15 cellular contexts compared by ENCODE assay signal in genomic region chr7:73429218-73429617, GRCh38. TPM values are rescaled to one million over a fixed set of nuclear protein-coding genes. Genes with fewer than 3 reads are reported as not detected.
DNase-seq lines count a peak whose midpoint lies in the region; ATAC-seq and TF ChIP-seq lines count a peak whose summit lies in the region.
"Had no signal": no experiment of that assay in that cellular context is flagged by ENCODE, and none has a peak within 500 bp of the region (broad histone marks: within the 10 kb centered on the region; RNA-seq: fewer than 3 reads in every experiment).

No MANE protein-coding gene starts in this region.

- H3K4me1 Mint-ChIP-seq in WTC11: peaks cover 4% of the 10 kb centered on the region; the same call in 1 of the 2 replicates
- peaks cover 32% of the 10 kb centered on the region for H3K4me1 Mint-ChIP-seq in neural crest cell
- no peaks in the 10 kb centered on the region for H3K4me1 Mint-ChIP-seq in T-helper 2 cell treated with Interferon-gamma antibody and Interleukin-4, amounts not matched to agents 5 μg/mL and 100 μg/mL, for 36 hours (ENCODE audit: low read depth)
- H3K4me1 Mint-ChIP-seq in HFFc6 (ENCODE audit: low read depth): no peaks in the 10 kb centered on the region

- DNase-seq in HAP-1 (ENCODE audit: low spot score in 2 of 2): peak; percentile 90 to 95
- peak; percentile 80 for DNase-seq in NCI-H2107 (lab: John Stamatoyannopoulos, UW)
- peak; percentile 73 for DNase-seq in WTC11 (ENCODE audit: low spot score)
- peak; percentile 82 for DNase-seq in neural crest cell (ENCODE audit: low read depth, low spot score)
- DNase-seq in T1000 (lab: John Stamatoyannopoulos, UW): no peak
- no peak for DNase-seq in T-helper 2 cell treated with Interferon-gamma antibody and Interleukin-4, amounts not matched to agents 5 μg/mL and 100 μg/mL, for 36 hours (ENCODE audit: low spot score)
- no peak for DNase-seq in HFFc6
- no peak for DNase-seq in SKM-1 (lab: John Stamatoyannopoulos, UW; ENCODE audit: unreplicated experiment)
- DNase-seq: activated B cell treated with CpG ODN at 0.5 μM for 24 hours; activated T-cell treated with anti-CD3 and anti-CD28 coated beads, Interleukin-2, amount 50 U/mL, for 72 hours; stimulated activated CD4-positive, alpha-beta T cell treated with anti-CD3 and anti-CD28 coated beads, Interleukin-15, amount 100 ng/mL, for 24 hours had no signal

- H3K27me3 ChIP-seq in HAP-1 (ENCODE audit: low read depth): no peaks in the 10 kb centered on the region

- CTCF ChIA-PET in WTC11 (lab: Charles Lee): interaction anchor here (0.6 to 4.3 kb wide), 7 partner anchors 19 to 121 kb away, joined by 3 to 22 read pairs (median 4); partner anchors contain the start of gene NSUN5

- H3K36me3 Mint-ChIP-seq in WTC11 (no peaks in the 10 kb centered on the region), neural crest cell (ENCODE audit: low read depth) (no peaks in the 10 kb centered on the region), HFFc6 (ENCODE audit: low read depth) (no peaks in the 10 kb centered on the region)
- H3K36me3 Mint-ChIP-seq in T-helper 2 cell treated with Interferon-gamma antibody and Interleukin-4, amounts not matched to agents 5 μg/mL and 100 μg/mL, for 36 hours (ENCODE audit: low read depth): no peaks in the 10 kb centered on the region
- H3K36me3 Mint-ChIP-seq: brain; natural killer cell treated with Interleukin-12 subunit alpha and Interleukin-12 subunit beta and Interleukin-15 and Interleukin-18, amount 100 ng/mL, for 72 hours; stimulated activated memory B cell treated with anti-CD40 and anti-IgM and Interleukin-4, amounts not matched to agents 10 μg/mL and 1 μg/mL and 100 μg/mL, for 72 hours had no signal

- no peaks in the 10 kb centered on the region for H3K9me3 Mint-ChIP-seq in WTC11
- H3K9me3 Mint-ChIP-seq in neural crest cell: no peaks in the 10 kb centered on the region
- H3K9me3 Mint-ChIP-seq in T-helper 2 cell treated with Interferon-gamma antibody and Interleukin-4, amounts not matched to agents 5 μg/mL and 100 μg/mL, for 36 hours: no peaks in the 10 kb centered on the region
- no peaks in the 10 kb centered on the region for H3K9me3 Mint-ChIP-seq in HFFc6
- H3K9me3 Mint-ChIP-seq: activated B cell treated with CpG ODN at 0.5 μM for 24 hours; activated T-cell treated with anti-CD3 and anti-CD28 coated beads, Interleukin-2, amount 50 U/mL, for 72 hours; natural killer cell treated with Interleukin-12 subunit alpha and Interleukin-12 subunit beta and Interleukin-15 and Interleukin-18, amount 100 ng/mL, for 72 hours; stimulated activated memory B cell treated with anti-CD40 and anti-IgM and Interleukin-4, amounts not matched to agents 10 μg/mL and 1 μg/mL and 100 μg/mL, for 72 hours had no signal

- ATAC-seq in WTC11: peak; percentile 43
- ATAC-seq: activated T-cell treated with anti-CD3 and anti-CD28 coated beads, Interleukin-2, amount 50 U/mL, for 72 hours; natural killer cell treated with Interleukin-12 subunit alpha and Interleukin-12 subunit beta and Interleukin-15 and Interleukin-18, amount 100 ng/mL, for 72 hours; Right ventricle myocardium inferior had no signal

- peak overlapping the region; percentile 10; the same call in 1 of the 2 replicates for H3K4me3 ChIP-seq in HAP-1

- no peak overlapping the region for H3K27ac Mint-ChIP-seq in WTC11
- no peak overlapping the region for H3K27ac Mint-ChIP-seq in neural crest cell (ENCODE audit: unreplicated experiment)
- no peak overlapping the region for H3K27ac Mint-ChIP-seq in T-helper 2 cell treated with Interferon-gamma antibody and Interleukin-4, amounts not matched to agents 5 μg/mL and 100 μg/mL, for 36 hours
- H3K27ac Mint-ChIP-seq in HFFc6: no peak overlapping the region
- H3K27ac Mint-ChIP-seq: activated T-cell treated with anti-CD3 and anti-CD28 coated beads, Interleukin-2, amount 50 U/mL, for 72 hours; natural killer cell treated with Interleukin-12 subunit alpha and Interleukin-12 subunit beta and Interleukin-15 and Interleukin-18, amount 100 ng/mL, for 72 hours; stimulated activated memory B cell treated with anti-CD40 and anti-IgM and Interleukin-4, amounts not matched to agents 10 μg/mL and 1 μg/mL and 100 μg/mL, for 72 hours had no signal

- in situ Hi-C loops in HAP-1 (cut with MboI; ENCODE audit: low sequenced_read_pairs): no loop called here

- H3K4me3 Mint-ChIP-seq in WTC11 (no peak overlapping the region), neural crest cell (no peak overlapping the region), HFFc6 (no peak overlapping the region)
- no peak overlapping the region for H3K4me3 Mint-ChIP-seq in T-helper 2 cell treated with Interferon-gamma antibody and Interleukin-4, amounts not matched to agents 5 μg/mL and 100 μg/mL, for 36 hours
- H3K4me3 Mint-ChIP-seq: activated B cell treated with CpG ODN at 0.5 μM for 24 hours; activated T-cell treated with anti-CD3 and anti-CD28 coated beads, Interleukin-2, amount 50 U/mL, for 72 hours; natural killer cell treated with Interleukin-12 subunit alpha and Interleukin-12 subunit beta and Interleukin-15 and Interleukin-18, amount 100 ng/mL, for 72 hours; stimulated activated memory B cell treated with anti-CD40 and anti-IgM and Interleukin-4, amounts not matched to agents 10 μg/mL and 1 μg/mL and 100 μg/mL, for 72 hours had no signal

- H3K4me1 ChIP-seq in HAP-1: peaks cover 13% of the 10 kb centered on the region

- H3K9me3 ChIP-seq in HAP-1: no peaks in the 10 kb centered on the region

- POLR2A ChIA-PET in WTC11 (lab: Charles Lee): no interaction called here

- no peak for TF ChIP-seq CTCF in WTC11 (IDR thresholded peaks at IDR 0.05)
- TF ChIP-seq CTCF in neural crest cell (conservative IDR thresholded peaks at IDR 0.05): no peak
- TF ChIP-seq CTCF in HFFc6 (IDR thresholded peaks at IDR 0.05): no peak

- H3K27me3 Mint-ChIP-seq in WTC11 (ENCODE audit: low read depth) (no peaks in the 10 kb centered on the region; the same call in 1 of the 2 replicates), neural crest cell (ENCODE audit: low read depth) (no peaks in the 10 kb centered on the region), HFFc6 (ENCODE audit: insufficient read depth) (peaks cover 10% of the 10 kb centered on the region)
- H3K27me3 Mint-ChIP-seq in T-helper 2 cell treated with Interferon-gamma antibody and Interleukin-4, amounts not matched to agents 5 μg/mL and 100 μg/mL, for 36 hours (ENCODE audit: low read depth): peaks cover 5% of the 10 kb centered on the region
- H3K27me3 Mint-ChIP-seq: brain; natural killer cell treated with Interleukin-12 subunit alpha and Interleukin-12 subunit beta and Interleukin-15 and Interleukin-18, amount 100 ng/mL, for 72 hours had no signal

- no peaks in the 10 kb centered on the region for H3K36me3 ChIP-seq in HAP-1 (replicated peaks)

TF ChIP-seq in WTC11, 78 proteins besides CTCF, POLR2A, EP300 and RAD21:
- peak; percentile 54; the same call in 1 of the 2 replicates for TF ChIP-seq SP1 (CRISPR knock-in tag; conservative IDR thresholded peaks at IDR 0.05)
- TF ChIP-seq AFF4 (CRISPR knock-in tag; IDR thresholded peaks at IDR 0.05; ENCODE audit: borderline replicate concordance): no peak

RNA-seq across cellular contexts. Expression of gene FZD9, which starts 4.4 kb away (rescaled TPM):
- total RNA-seq in WTC11 (2021): 4.0 to 5.2 TPM (median 4.5 TPM) in 3 replicates
- 6.6 and 7.0 TPM in 2 replicates for total RNA-seq in neural crest cell
- under 1 TPM; 0.18 to 0.83 (median 0.27) TPM for total RNA-seq in HFFc6 (2021; fragmentation: NEBNext Ultra II Directional; extraction: Animal tissue kit (Norgen Biotek cat#: 25700))

Comparison
In these comparisons a context has a peak if more than half of its experiments do, and no peak if none do; other contexts are left out.
1. DNase-seq: peak in HAP-1 (2 of 2), NCI-H2107 (single experiment), WTC11 (single experiment) and neural crest cell (single experiment); none in T1000 (single experiment), T-helper 2 cell treated with Interferon-gamma antibody and Interleukin-4, amounts not matched to agents 5 μg/mL and 100 μg/mL, for 36 hours (single experiment), HFFc6 (single experiment) and SKM-1 (single experiment).